In genomic region chr16:84714028-84714427, GRCh38 we compare ENCODE assay signal across 19 cellular contexts. TPM values are rescaled to one million over a fixed set of nuclear protein-coding genes. Genes with fewer than 3 reads are reported as not detected.
DNase-seq lines count a peak whose midpoint lies in the region; ATAC-seq and TF ChIP-seq lines count a peak whose summit lies in the region.
"Had no signal": no experiment of that assay in that cellular context is flagged by ENCODE, and none has a peak within 500 bp of the region (broad histone marks: within the 10 kb centered on the region; RNA-seq: fewer than 3 reads in every experiment).

No MANE protein-coding gene starts in this region.

- peaks cover 4% of the 10 kb centered on the region for H3K36me3 ChIP-seq in A673 (ENCODE audit: insufficient read depth, low read length, poor library complexity, severe bottlenecking)
- H3K36me3 ChIP-seq: breast epithelium had no signal

- H3K4me3 ChIP-seq in A673 (ENCODE audit: low read depth, low read length, poor library complexity, severe bottlenecking) = no peak overlapping the region
- H3K4me3 ChIP-seq: breast epithelium had no signal

- H3K9me3 Mint-ChIP-seq in Calu3 (ENCODE audit: low read depth, unreplicated experiment) (no peaks in the 10 kb centered on the region), glutamatergic neuron (ENCODE audit: unreplicated experiment) (peaks cover 10% of the 10 kb centered on the region), immature natural killer cell (peaks cover 0 to 2% (median 0%) of the 10 kb centered on the region in 6 donors)

- no peaks in the 10 kb centered on the region for H3K27me3 ChIP-seq in A673 (replicated peaks; ENCODE audit: insufficient read depth, low read depth, low read length, poor library complexity)
- H3K27me3 ChIP-seq: breast epithelium had no signal

- H3K4me3 Mint-ChIP-seq in Calu3 (ENCODE audit: low read depth, unreplicated experiment) (no peak overlapping the region), glutamatergic neuron (ENCODE audit: unreplicated experiment) (no peak overlapping the region), immature natural killer cell (no peak overlapping the region)
- H3K4me3 Mint-ChIP-seq: activated CD8-positive, alpha-beta memory T cell treated with anti-CD3 and anti-CD28 coated beads, Interleukin-2, amount 10 ng/mL, durations not matched to agents 7 days and 5 days had no signal

- no peak for ATAC-seq in HG02870 (IDR thresholded peaks at IDR 0.05; ENCODE audit: unreplicated experiment)
- ATAC-seq: activated CD8-positive, alpha-beta memory T cell treated with anti-CD3 and anti-CD28 coated beads, Interleukin-2, amount 10 ng/mL, durations not matched to agents 7 days and 5 days; PC-3 had no signal

- no peak for TF ChIP-seq CTCF in A673 (conservative IDR thresholded peaks at IDR 0.05; ENCODE audit: low read depth, low read length)
- no peak for TF ChIP-seq CTCF in Calu3 (IDR thresholded peaks at IDR 0.05; ENCODE audit: unreplicated experiment)
- no peak for TF ChIP-seq CTCF in glutamatergic neuron (IDR thresholded peaks at IDR 0.05; ENCODE audit: partially characterized antibody, unreplicated experiment)

- peak overlapping the region; percentile 39 for H3K27ac ChIP-seq in A673 (ENCODE audit: low read depth, low read length, poor library complexity, severe bottlenecking)
- H3K27ac ChIP-seq: breast epithelium, KMS-11 had no signal

- peaks cover 20% of the 10 kb centered on the region for H3K4me1 ChIP-seq in A673 (ENCODE audit: insufficient read depth, low read length, poor library complexity, severe bottlenecking)

- POLR2A ChIA-PET in A673 (lab: Charles Lee; ENCODE audit: low non-redundant PET) = no interaction called here

- intact Hi-C loops in A673 (cut with micrococcal nuclease; ENCODE audit: unreplicated experiment) (no loop called here), Calu3 (cut with micrococcal nuclease; ENCODE audit: unreplicated experiment) (no loop called here)

- no peaks in the 10 kb centered on the region for H3K27me3 Mint-ChIP-seq in Calu3 (ENCODE audit: unreplicated experiment)
- H3K27me3 Mint-ChIP-seq in glutamatergic neuron (ENCODE audit: unreplicated experiment) = peaks cover 8% of the 10 kb centered on the region
- H3K27me3 Mint-ChIP-seq in immature natural killer cell (ENCODE audit: low read depth in 3 of 3) = peaks cover 0 to 6% (median under 1%) of the 10 kb centered on the region in 3 donors
- H3K27me3 Mint-ChIP-seq: activated CD8-positive, alpha-beta memory T cell treated with anti-CD3 and anti-CD28 coated beads, Interleukin-2, amount 10 ng/mL, durations not matched to agents 7 days and 5 days had no signal

- H3K9me3 ChIP-seq in A673 (ENCODE audit: low read depth, low read length, poor library complexity, severe bottlenecking) = no peaks in the 10 kb centered on the region
- H3K9me3 ChIP-seq: breast epithelium, SK-N-SH had no signal

- DNase-seq in A673 (ENCODE audit: low spot score) (no peak), Calu3 (no peak), OCI-M1 (lab: John Stamatoyannopoulos, UW) (peak; percentile 8), glutamatergic neuron (no peak), NCI-H1105 (lab: John Stamatoyannopoulos, UW) (no peak), cerebellum (ENCODE audit: low spot score) (no peak), immature natural killer cell (no peak)
- DNase-seq: activated CD4-positive, CD25-positive, alpha-beta regulatory T cell; activated naive CD4-positive, alpha-beta T cell treated with Interleukin-2 at 50 U/mL for 16 hours; effector CD4-positive, alpha-beta T cell; hypothalamus; left cardiac atrium; NCI-H187; PC-3; SK-N-SH had no signal

- H3K27ac Mint-ChIP-seq in Calu3 (ENCODE audit: unreplicated experiment) = peak overlapping the region; percentile 10
- H3K27ac Mint-ChIP-seq in glutamatergic neuron (ENCODE audit: unreplicated experiment) = peak overlapping the region; percentile 13
- peak overlapping the region in 2 of 6 donors; percentile 27 to 35 for H3K27ac Mint-ChIP-seq in immature natural killer cell

- peaks cover 64% of the 10 kb centered on the region for H3K4me1 Mint-ChIP-seq in Calu3 (ENCODE audit: low read depth, unreplicated experiment)
- peaks cover 37% of the 10 kb centered on the region for H3K4me1 Mint-ChIP-seq in glutamatergic neuron (ENCODE audit: low read depth, unreplicated experiment)
- peaks cover 74 to 89% of the 10 kb centered on the region in 2 donors for H3K4me1 Mint-ChIP-seq in immature natural killer cell

- H3K36me3 Mint-ChIP-seq in Calu3 (ENCODE audit: insufficient read depth, unreplicated experiment) (peaks cover 11% of the 10 kb centered on the region), glutamatergic neuron (ENCODE audit: unreplicated experiment) (peaks cover 4% of the 10 kb centered on the region), immature natural killer cell (peaks cover 0 to 5% (median 3%) of the 10 kb centered on the region in 3 donors)

- CTCF ChIA-PET in A673 (lab: Charles Lee) (interaction anchor here (1.2 kb wide), 1 partner anchor 42 kb away, joined by 3 read pairs; no protein-coding TSS in a partner anchor), Calu3 (lab: Charles Lee) (interaction anchor here (0.9 to 1.8 kb wide), 2 partner anchors 11 to 12 kb away, joined by 5 to 9 read pairs; no protein-coding TSS in a partner anchor)

- BruUV-seq in A673 (replicated peaks; lab: Mats Ljungman, UMichigan) (no TSS peak), Calu3 (replicated peaks; lab: Mats Ljungman, UMichigan) (no TSS peak)

RNA-seq across cellular contexts. Expression of gene USP10, which starts 14.2 kb away (rescaled TPM):
- total RNA-seq in A673 (2021) (165 and 171 TPM in 2 replicates), Calu3 (2022) (141 and 152 TPM in 2 replicates), glutamatergic neuron (ENCODE audit: unreplicated experiment) (100 TPM), cerebellum (67.2 TPM)
- polyA plus RNA-seq in immature natural killer cell = 10 to 100 TPM; 33.8 to 60.6 (median 58.7) TPM
